8 cellular contexts compared by ENCODE assay signal in genomic region chr9:119736478-119737454, GRCh38.
DNase-seq lines count a peak whose midpoint lies in the region; ATAC-seq lines count a peak whose summit lies in the region.

No MANE protein-coding gene starts in this region.

- H3K36me3 Mint-ChIP-seq in naive B cell: no peaks in the 10 kb centered on the region

- H3K27ac Mint-ChIP-seq in naive B cell: peak overlapping the region in 5 of 6 donors; percentile 4 to 85 (median 39)

- peak; percentile 99 for ATAC-seq in GM18870 (IDR thresholded peaks at IDR 0.05; ENCODE audit: unreplicated experiment)
- ATAC-seq in HG02588 (IDR thresholded peaks at IDR 0.05; ENCODE audit: unreplicated experiment): peak; percentile 99
- peak; percentile 81 to 87 for ATAC-seq in naive B cell (ENCODE audit: low read depth in 2 of 2)

- H3K27me3 Mint-ChIP-seq in naive B cell: no peaks in the 10 kb centered on the region

- DNase-seq in NCI-H1105 (lab: John Stamatoyannopoulos, UW): peak; percentile 39
- DNase-seq in naive B cell: no peak
- DNase-seq in Ammon's horn (ENCODE audit: low spot score): no peak
- DNase-seq in NCI-H446 (lab: John Stamatoyannopoulos, UW): no peak
- no peak for DNase-seq in SIG-M5 treated with dmso at 0.1 percent for 504 hours (lab: John Stamatoyannopoulos, UW; ENCODE audit: unreplicated experiment)
- DNase-seq in SK-N-DZ (ENCODE audit: low spot score): no peak

- H3K4me1 Mint-ChIP-seq in naive B cell: peaks cover 11 to 30% (median 16%) of the 10 kb centered on the region in 3 donors

- peak overlapping the region in 7 of 8 donors; percentile 35 to 64 (median 54) for H3K4me3 Mint-ChIP-seq in naive B cell

- peaks cover 0 to 29% (median 12%) of the 10 kb centered on the region in 7 donors for H3K9me3 Mint-ChIP-seq in naive B cell
